In genomic region chr1:204044448-204044847, GRCh38 we compare ENCODE assay signal across 23 cellular contexts.
"Had no signal": no experiment of that assay in that cellular context is flagged by ENCODE, and none has a peak within 500 bp of the region (broad histone marks: within the 10 kb centered on the region; RNA-seq: fewer than 3 reads in every experiment).

No MANE protein-coding gene starts in this region.

- ATAC-seq: left colon; left ventricle myocardium superior; lower lobe of right lung; naive thymus-derived CD8-positive, alpha-beta T cell; pancreas; stimulated activated memory B cell treated with anti-CD40 and anti-IgM and Interleukin-4, amounts not matched to agents 10 μg/mL and 1 μg/mL and 100 μg/mL, for 72 hours; stimulated activated naive CD8-positive, alpha-beta T cell treated with anti-CD3 and anti-CD28 coated beads, Interleukin-15, Interleukin-2, amounts not matched to agents 100 U/mL and 50 U/mL, for 24 hours had no signal

- H3K79me2 ChIP-seq: hepatocyte had no signal

- H3K4me3 ChIP-seq: esophagus muscularis mucosa, hepatocyte, lower lobe of right lung, pancreas, sigmoid colon, thoracic aorta, tibial nerve, upper lobe of left lung, uterus had no signal

- DNase-seq: caudate nucleus; cerebellar nuclear complex; cortex of kidney; effector CD4-positive, alpha-beta T cell; foreskin melanocyte; left colon; left ventricle myocardium superior; lower lobe of right lung; naive thymus-derived CD8-positive, alpha-beta T cell; pancreas; sigmoid colon; stimulated activated CD4-positive, alpha-beta T cell treated with anti-CD3 and anti-CD28 coated beads, Interleukin-2, amount 100 ng/mL, for 24 hours; stimulated activated CD4-positive, alpha-beta T cell treated with anti-CD3 and anti-CD28 coated beads, Interleukin-4, amount 100 ng/mL, for 24 hours; stimulated activated naive CD8-positive, alpha-beta T cell treated with anti-CD3 and anti-CD28 coated beads, Interleukin-15, Interleukin-2, amounts not matched to agents 100 U/mL and 50 U/mL, for 24 hours; upper lobe of left lung; uterus had no signal

- H3K4me1 ChIP-seq: lower lobe of right lung, pancreas had no signal

- H3K9me3 ChIP-seq: esophagus muscularis mucosa, lower lobe of right lung, neutrophil, pancreas, sigmoid colon, thoracic aorta, tibial nerve, upper lobe of left lung, uterus had no signal

- H3K4me2 ChIP-seq: hepatocyte had no signal

- H3K27me3 ChIP-seq: esophagus muscularis mucosa, hepatocyte, neutrophil, pancreas, sigmoid colon, tibial nerve, upper lobe of left lung, uterus had no signal

- H3K27ac ChIP-seq: esophagus muscularis mucosa, hepatocyte, neutrophil, pancreas, sigmoid colon, thoracic aorta, tibial nerve, uterus had no signal

- H3K36me3 ChIP-seq: esophagus muscularis mucosa, lower lobe of right lung, neutrophil, pancreas, sigmoid colon, thoracic aorta, tibial nerve, upper lobe of left lung, uterus had no signal

- FAIRE-seq: islet of Langerhans, pancreas had no signal

- H2AFZ ChIP-seq: hepatocyte had no signal
